ENCODE assay signal across 14 cellular contexts in the genomic region with DNA sequence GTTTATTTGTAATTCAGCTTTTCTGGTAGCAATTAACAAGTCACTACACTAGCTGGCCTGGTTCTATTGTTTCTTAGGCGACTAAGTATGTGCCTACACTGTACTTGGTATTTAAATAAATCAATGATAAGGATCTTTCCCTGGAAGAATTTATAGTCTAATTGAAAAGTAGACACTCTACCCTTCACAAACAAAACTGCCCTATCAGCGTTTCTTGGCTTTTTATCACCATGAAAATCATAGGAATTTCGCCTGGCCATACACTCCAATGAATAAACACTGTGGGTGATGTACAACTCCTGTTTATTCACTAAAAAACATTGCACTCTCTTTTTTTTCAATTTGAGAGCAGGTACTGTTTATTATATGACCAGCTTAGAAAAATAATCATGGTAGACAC.
DNase-seq lines count a peak whose midpoint lies in the region; TF ChIP-seq lines count a peak whose summit lies in the region.
"Had no signal": no experiment of that assay in that cellular context is flagged by ENCODE, and none has a peak within 500 bp of the region (broad histone marks: within the 10 kb centered on the region; RNA-seq: fewer than 3 reads in every experiment).

No MANE protein-coding gene starts in this region.

- POLR2A ChIA-PET in A673 (lab: Charles Lee; ENCODE audit: low non-redundant PET), result no interaction called here

- no peak overlapping the region for H4K91ac ChIP-seq in mesenchymal stem cell (ENCODE audit: low read length)

- H3K36me3 ChIP-seq in A673 (ENCODE audit: insufficient read depth, low read length, poor library complexity, severe bottlenecking) (no peaks in the 10 kb centered on the region), mesenchymal stem cell (ENCODE audit: control insufficient read depth in 1 of 2, insufficient read depth in 2 of 2, low read depth in 1 of 2, low read length in 2 of 2) (no peaks in the 10 kb centered on the region)
- H3K36me3 ChIP-seq: BLaER1 had no signal

- H3K27me3 ChIP-seq in A673 (replicated peaks; ENCODE audit: insufficient read depth, low read depth, low read length, poor library complexity) (no peaks in the 10 kb centered on the region), mesenchymal stem cell (ENCODE audit: control insufficient read depth in 1 of 2, insufficient read depth in 1 of 2, low read length in 2 of 2) (no peaks in the 10 kb centered on the region)
- H3K27me3 ChIP-seq: BLaER1 had no signal

- CTCF ChIA-PET in A673 (lab: Charles Lee), result no interaction called here

- H3K4me3 ChIP-seq in A673 (ENCODE audit: low read depth, low read length, poor library complexity, severe bottlenecking) (no peak overlapping the region), LNCaP clone FGC (ENCODE audit: low read depth, low read length) (no peak overlapping the region), mesenchymal stem cell (ENCODE audit: insufficient read depth in 1 of 2, low read depth in 1 of 2, low read length in 2 of 2) (no peak overlapping the region)
- H3K4me3 ChIP-seq: BLaER1 had no signal

- H2AK5ac ChIP-seq in mesenchymal stem cell (ENCODE audit: low read length, severe bottlenecking), result no peak overlapping the region

- DNase-seq in A673 (ENCODE audit: low spot score) (peak; percentile 15), LNCaP clone FGC (ENCODE audit: low read depth) (peak; percentile 39), mesenchymal stem cell (peak; percentile 1), C1 segment of cervical spinal cord (lab: John Stamatoyannopoulos, UW) (no peak), HUDEP-2 (lab: John Stamatoyannopoulos, UW; ENCODE audit: unreplicated experiment in 76 of 76) (no peak)
- DNase-seq: Calu3; CD8-positive, alpha-beta T cell; DMS79 treated with DMSO at 0.1 percent for 48 hours; GF-D8; GOT3; H9 had no signal

- no peak overlapping the region for H2BK120ac ChIP-seq in mesenchymal stem cell (ENCODE audit: low read depth, low read length)

- intact Hi-C loops in A673 (cut with micrococcal nuclease; ENCODE audit: unreplicated experiment), result no loop called here

- no peak overlapping the region for H3K23ac ChIP-seq in mesenchymal stem cell (ENCODE audit: low read length in 2 of 2)

- no peak overlapping the region for H3K4me2 ChIP-seq in mesenchymal stem cell (ENCODE audit: low read length, poor library complexity, severe bottlenecking)
- H3K4me2 ChIP-seq: BLaER1, KMS-11 had no signal

- H3K14ac ChIP-seq in mesenchymal stem cell (ENCODE audit: low read length in 2 of 2), result no peak overlapping the region

- no peak overlapping the region for H2BK5ac ChIP-seq in mesenchymal stem cell (ENCODE audit: low read depth, low read length, poor library complexity, severe bottlenecking)

- H2BK12ac ChIP-seq in mesenchymal stem cell (ENCODE audit: low read length in 2 of 2), result no peak overlapping the region

- H3K27ac ChIP-seq in 22Rv1, result peak overlapping the region; percentile 42
- no peak overlapping the region for H3K27ac ChIP-seq in A673 (ENCODE audit: low read depth, low read length, poor library complexity, severe bottlenecking)
- no peak overlapping the region for H3K27ac ChIP-seq in mesenchymal stem cell (ENCODE audit: low read length, poor library complexity, severe bottlenecking)
- H3K27ac ChIP-seq: BLaER1, KMS-11 had no signal

- H3K79me1 ChIP-seq in mesenchymal stem cell (replicated peaks; ENCODE audit: low read length, poor library complexity, severe bottlenecking), result no peaks in the 10 kb centered on the region

- no peak overlapping the region for H3K4ac ChIP-seq in mesenchymal stem cell (ENCODE audit: low read depth in 1 of 2, low read length in 2 of 2)

- H3K9ac ChIP-seq in mesenchymal stem cell (ENCODE audit: low read length), result no peak overlapping the region
- H3K9ac ChIP-seq: BLaER1, KMS-11 had no signal

- no peak overlapping the region for H2AFZ ChIP-seq in mesenchymal stem cell (ENCODE audit: low read depth, low read length)

- BruUV-seq in A673 (replicated peaks; lab: Mats Ljungman, UMichigan), result no TSS peak

- no peak overlapping the region for H4K8ac ChIP-seq in mesenchymal stem cell (ENCODE audit: low read length)

- no peak for TF ChIP-seq CTCF in 22Rv1 (IDR thresholded peaks at IDR 0.05)
- no peak for TF ChIP-seq CTCF in A673 (conservative IDR thresholded peaks at IDR 0.05; ENCODE audit: low read depth, low read length)
- no peak for TF ChIP-seq CTCF in LNCaP clone FGC (IDR thresholded peaks at IDR 0.05; ENCODE audit: control insufficient read depth, extremely low read depth, insufficient read depth)

- no peak overlapping the region for H2BK15ac ChIP-seq in mesenchymal stem cell (ENCODE audit: low read depth, poor library complexity, severe bottlenecking)

- no peak overlapping the region for H3K18ac ChIP-seq in mesenchymal stem cell (ENCODE audit: low read depth in 1 of 2, low read length in 2 of 2)

- H3K4me1 ChIP-seq in A673 (ENCODE audit: insufficient read depth, low read length, poor library complexity, severe bottlenecking) (no peaks in the 10 kb centered on the region), mesenchymal stem cell (ENCODE audit: control insufficient read depth, insufficient read depth, low read depth, low read length) (no peaks in the 10 kb centered on the region)
- H3K4me1 ChIP-seq: BLaER1 had no signal

- no peaks in the 10 kb centered on the region for H3K9me3 ChIP-seq in A673 (ENCODE audit: low read depth, low read length, poor library complexity, severe bottlenecking)
- H3K9me3 ChIP-seq in mesenchymal stem cell (ENCODE audit: control insufficient read depth, low read length), result no peaks in the 10 kb centered on the region
- H3K9me3 ChIP-seq: BLaER1 had no signal

- WGBS in mesenchymal stem cell, result 52% methylated on average over 2 of the region's 3 CpGs

Comparison
In these comparisons a context has a peak if more than half of its experiments do, and no peak if none do; other contexts are left out.
1. DNase-seq: peak in A673 (single experiment), LNCaP clone FGC (single experiment) and mesenchymal stem cell (single experiment); none in C1 segment of cervical spinal cord (0 of 14) and HUDEP-2 (0 of 76).